Comparison of ENCODE assay signal across 15 cellular contexts in genomic region chr13:32901994-32902780, GRCh38.
DNase-seq lines count a peak whose midpoint lies in the region; ATAC-seq and TF ChIP-seq lines count a peak whose summit lies in the region.
"Had no signal": no experiment of that assay in that cellular context is flagged by ENCODE, and none has a peak within 500 bp of the region (broad histone marks: within the 10 kb centered on the region; RNA-seq: fewer than 3 reads in every experiment).

No MANE protein-coding gene starts in this region.

- peak overlapping the region; percentile 15 for H3K27ac ChIP-seq in layer of hippocampus (ENCODE audit: low read depth, low read length)
- peak overlapping the region; percentile 60 for H3K27ac ChIP-seq in stomach smooth muscle (ENCODE audit: low read length)
- H3K27ac ChIP-seq: BLaER1, ovary had no signal

- H3K4me1 Mint-ChIP-seq in activated CD4-positive, alpha-beta T cell treated with anti-CD3 and anti-CD28 coated beads for 36 hours = peaks cover 17% of the 10 kb centered on the region
- H3K4me1 Mint-ChIP-seq in naive thymus-derived CD8-positive, alpha-beta T cell = peaks cover 9 to 12% (median 10%) of the 10 kb centered on the region in 4 donors

- POLR2A ChIA-PET in activated CD4-positive, alpha-beta T cell treated with anti-CD3 and anti-CD28 coated beads for 36 hours (lab: Charles Lee) = no interaction called here
- POLR2A ChIA-PET in naive thymus-derived CD8-positive, alpha-beta T cell (lab: Charles Lee) = no interaction called here

- H3K9ac ChIP-seq in stomach smooth muscle (ENCODE audit: low read length in 2 of 2) = no peak overlapping the region
- H3K9ac ChIP-seq: BLaER1 had no signal

- H3K4me3 ChIP-seq in MG63 = peak overlapping the region; percentile 10; the same call in 1 of the 2 replicates
- H3K4me3 ChIP-seq in epithelial cell of esophagus (ENCODE audit: low read length) = no peak overlapping the region
- H3K4me3 ChIP-seq in stomach smooth muscle (ENCODE audit: low read length in 2 of 2) = peak overlapping the region in 1 of 2 donors; percentile 55
- H3K4me3 ChIP-seq: BLaER1, ovary had no signal

- CTCF ChIA-PET in activated CD4-positive, alpha-beta T cell treated with anti-CD3 and anti-CD28 coated beads for 36 hours (lab: Charles Lee) = no interaction called here

- H3K36me3 Mint-ChIP-seq in activated CD4-positive, alpha-beta T cell treated with anti-CD3 and anti-CD28 coated beads for 36 hours (ENCODE audit: low read depth) = no peaks in the 10 kb centered on the region
- H3K36me3 Mint-ChIP-seq in naive thymus-derived CD8-positive, alpha-beta T cell = no peaks in the 10 kb centered on the region

- no peak for TF ChIP-seq CTCF in epithelial cell of esophagus (IDR thresholded peaks at IDR 0.05; ENCODE audit: insufficient read depth, low read depth, low read length, missing control alignments)

- H3K9me3 Mint-ChIP-seq in activated CD4-positive, alpha-beta T cell treated with anti-CD3 and anti-CD28 coated beads for 36 hours (ENCODE audit: low read depth) = no peaks in the 10 kb centered on the region
- peaks cover 0 to 6% (median 0%) of the 10 kb centered on the region in 9 donors for H3K9me3 Mint-ChIP-seq in naive thymus-derived CD8-positive, alpha-beta T cell

- H3K9me3 ChIP-seq in MG63 (no peaks in the 10 kb centered on the region), stomach smooth muscle (ENCODE audit: control insufficient read depth in 2 of 2, low read length in 2 of 2) (peaks cover 0 to 3% of the 10 kb centered on the region in 2 donors)
- H3K9me3 ChIP-seq: BLaER1, ovary had no signal

- intact Hi-C loops in activated CD4-positive, alpha-beta T cell treated with anti-CD3 and anti-CD28 coated beads for 36 hours (cut with DNase I, micrococcal nuclease) = no loop called here

- no peak for ATAC-seq in activated CD4-positive, CD25-positive, alpha-beta regulatory T cell treated with anti-CD3 and anti-CD28 coated beads, Interleukin-2, amount 50 U/mL, for 24 hours
- ATAC-seq in GM21381 (IDR thresholded peaks at IDR 0.05; ENCODE audit: unreplicated experiment) = no peak
- ATAC-seq in activated CD4-positive, alpha-beta T cell treated with anti-CD3 and anti-CD28 coated beads for 36 hours = no peak
- ATAC-seq in naive thymus-derived CD8-positive, alpha-beta T cell = no peak

- no peak overlapping the region for H3K27ac Mint-ChIP-seq in activated CD4-positive, alpha-beta T cell treated with anti-CD3 and anti-CD28 coated beads for 36 hours
- H3K27ac Mint-ChIP-seq in naive thymus-derived CD8-positive, alpha-beta T cell = no peak overlapping the region

- H3K36me3 ChIP-seq in MG63 (no peaks in the 10 kb centered on the region), stomach smooth muscle (ENCODE audit: control insufficient read depth in 2 of 2, insufficient read depth in 2 of 2, low read length in 2 of 2) (no peaks in the 10 kb centered on the region)
- H3K36me3 ChIP-seq: BLaER1, ovary had no signal

- no peak overlapping the region for H3K4me3 Mint-ChIP-seq in activated CD4-positive, alpha-beta T cell treated with anti-CD3 and anti-CD28 coated beads for 36 hours
- no peak overlapping the region for H3K4me3 Mint-ChIP-seq in naive thymus-derived CD8-positive, alpha-beta T cell

- DNase-seq in MG63 (peak; percentile 59), epithelial cell of esophagus (ENCODE audit: low read depth) (peak; percentile 53)
- DNase-seq in activated CD4-positive, alpha-beta T cell treated with anti-CD3 and anti-CD28 coated beads for 36 hours = no peak
- DNase-seq in naive thymus-derived CD8-positive, alpha-beta T cell = no peak
- DNase-seq: activated T-cell treated with anti-CD3 and anti-CD28 coated beads, Interleukin-2, amount 50 U/mL, for 1 hour; DMS79 treated with DMSO at 0.1 percent for 48 hours; NCI-H1436 treated with DMSO at 0.1 percent for 48 hours; OCI-M1; T-helper 1 cell had no signal

- peaks cover 3% of the 10 kb centered on the region for H3K27me3 Mint-ChIP-seq in activated CD4-positive, alpha-beta T cell treated with anti-CD3 and anti-CD28 coated beads for 36 hours
- H3K27me3 Mint-ChIP-seq in naive thymus-derived CD8-positive, alpha-beta T cell = no peaks in the 10 kb centered on the region

- H3K27me3 ChIP-seq in MG63 (no peaks in the 10 kb centered on the region), layer of hippocampus (ENCODE audit: control insufficient read depth, insufficient read depth, low read length) (no peaks in the 10 kb centered on the region), stomach smooth muscle (ENCODE audit: control insufficient read depth in 1 of 2, insufficient read depth in 2 of 2, low read length in 2 of 2) (no peaks in the 10 kb centered on the region)
- H3K27me3 ChIP-seq: BLaER1, ovary had no signal

- peaks cover 22% of the 10 kb centered on the region for H3K4me1 ChIP-seq in stomach smooth muscle (ENCODE audit: control insufficient read depth, insufficient read depth, low read length)
- H3K4me1 ChIP-seq: BLaER1 had no signal

Comparison
In these comparisons a context has a peak if more than half of its experiments do, and no peak if none do; other contexts are left out.
1. DNase-seq: peak in MG63 (single experiment) and epithelial cell of esophagus (single experiment); none in activated CD4-positive, alpha-beta T cell treated with anti-CD3 and anti-CD28 coated beads for 36 hours (single experiment) and naive thymus-derived CD8-positive, alpha-beta T cell (0 of 10).